ENCODE assay signal across 6 cellular contexts in the genomic region with DNA sequence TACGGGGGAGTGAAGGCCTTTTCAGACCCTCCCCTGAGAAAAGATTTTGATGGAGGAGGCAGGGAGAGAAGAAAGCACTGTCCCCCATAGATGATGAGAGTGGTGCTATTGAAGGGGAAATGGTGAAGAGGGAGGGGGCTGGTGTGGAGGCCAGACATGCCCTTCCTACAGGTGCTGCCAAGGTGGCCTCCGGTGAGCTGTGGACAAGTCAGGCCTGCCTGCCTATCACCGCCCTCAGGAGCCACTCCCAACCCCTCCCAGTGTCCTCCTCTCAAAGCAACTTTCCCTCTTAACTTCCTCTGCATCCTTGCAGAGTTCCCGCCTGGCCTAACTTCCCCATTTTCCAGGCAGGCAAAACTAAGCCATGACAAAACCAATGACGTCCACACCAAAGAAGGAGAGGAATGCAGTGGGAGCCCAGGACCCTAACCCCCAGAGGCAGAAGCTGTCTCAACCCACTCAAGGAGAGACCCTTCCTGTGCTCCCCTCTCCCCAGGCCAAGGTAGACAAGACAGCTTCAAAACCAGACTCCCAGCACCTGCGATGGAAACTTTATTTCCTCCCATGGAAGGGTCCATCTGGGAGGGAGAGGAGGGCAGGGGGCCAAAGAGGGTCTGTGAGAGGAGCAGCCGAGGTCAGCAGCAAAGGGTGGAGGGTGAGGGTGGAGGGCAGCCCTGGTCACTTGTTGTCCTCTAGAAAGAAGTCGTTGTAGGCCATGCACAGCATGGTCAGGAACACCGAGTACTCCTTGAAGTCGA. TPM values are rescaled to one million over a fixed set of nuclear protein-coding genes. Genes with fewer than 3 reads are reported as not detected.
A peak's percentile ranks its signal among the peaks of the same experiment; 100 is the strongest.
DNase-seq lines count a peak whose midpoint lies in the region; ATAC-seq and TF ChIP-seq lines count a peak whose summit lies in the region.

No MANE protein-coding gene starts in this region.

- H3K4me3 ChIP-seq in BE2C (ENCODE audit: low read depth, low read length) (peak overlapping the region; percentile 74), left lung (peak overlapping the region; percentile 84 to 92)

- H3K27me3 Mint-ChIP-seq in WTC11 (ENCODE audit: low read depth): peaks cover 41% of the 10 kb centered on the region

- in situ Hi-C loops in G401 (cut with HindIII; ENCODE audit: low sequenced_read_pairs): no loop called here

- H3K27ac Mint-ChIP-seq in WTC11: no peak overlapping the region

- H3K4me1 ChIP-seq in BE2C: peaks cover 39% of the 10 kb centered on the region
- peaks cover 13 to 83% of the 10 kb centered on the region in 2 donors for H3K4me1 ChIP-seq in left lung

- H3K36me3 ChIP-seq in BE2C (no peaks in the 10 kb centered on the region), left lung (peaks cover 0 to 15% of the 10 kb centered on the region in 2 donors)

- H3K4me1 Mint-ChIP-seq in WTC11: peaks cover 50% of the 10 kb centered on the region

- H3K9me3 ChIP-seq in BE2C (no peaks in the 10 kb centered on the region), left lung (no peaks in the 10 kb centered on the region)

- no peaks in the 10 kb centered on the region for H3K9me3 Mint-ChIP-seq in WTC11

- H3K4me3 Mint-ChIP-seq in WTC11: peak overlapping the region; percentile 82

- CTCF ChIA-PET in WTC11 (lab: Charles Lee): interaction anchor here (0.8 to 10.8 kb wide), 9 partner anchors 8 to 91 kb away, joined by 3 to 188 read pairs (median 5); a partner anchor contains a TSS

- TF ChIP-seq CTCF in BE2C (IDR thresholded peaks at IDR 0.05; ENCODE audit: low read depth, low read length) (no peak), WTC11 (IDR thresholded peaks at IDR 0.05) (no peak), left lung (IDR thresholded peaks at IDR 0.05) (no peak)

- H3K27ac ChIP-seq in left lung: peak overlapping the region; percentile 98 to 99

- DNase-seq in BE2C: no peak
- DNase-seq in WTC11 (ENCODE audit: low spot score): no peak
- peak; percentile 81 to 86 for DNase-seq in left lung
- DNase-seq in stimulated activated CD4-positive, alpha-beta T cell treated with anti-CD3 and anti-CD28 coated beads, Interleukin-2, amount 100 ng/mL, for 24 hours: no peak
- no peak for DNase-seq in G401 (ENCODE audit: low spot score)
- no peak for DNase-seq in DMS 273 treated with DMSO at 0.1 percent for 48 hours (lab: John Stamatoyannopoulos, UW)

- no peaks in the 10 kb centered on the region for H3K36me3 Mint-ChIP-seq in WTC11

- no peaks in the 10 kb centered on the region for H3K27me3 ChIP-seq in BE2C
- no peaks in the 10 kb centered on the region for H3K27me3 ChIP-seq in left lung

- intact Hi-C loops in left lung (cut with DNase I): no loop called here

- no peak for ATAC-seq in WTC11
- ATAC-seq in left lung: peak; percentile 53

- POLR2A ChIA-PET in WTC11 (lab: Charles Lee): interaction anchor here (0.9 kb wide), 1 partner anchor 16 kb away, joined by 3 read pairs; no protein-coding TSS in a partner anchor

TF ChIP-seq in WTC11, 78 proteins besides CTCF, POLR2A, EP300 and RAD21:
- TF ChIP-seq OVOL2 (CRISPR knock-in tag; IDR thresholded peaks at IDR 0.05; ENCODE audit: borderline replicate concordance) (no peak), ZNF263 (CRISPR knock-in tag; IDR thresholded peaks at IDR 0.05; ENCODE audit: low read depth) (no peak), NFE2L1 (CRISPR knock-in tag; IDR thresholded peaks at IDR 0.05) (no peak), ELF4 (CRISPR knock-in tag; IDR thresholded peaks at IDR 0.05; ENCODE audit: low read depth) (no peak), NR1H2 (CRISPR knock-in tag; IDR thresholded peaks at IDR 0.05) (no peak), FOXJ3 (CRISPR knock-in tag; IDR thresholded peaks at IDR 0.05; ENCODE audit: borderline replicate concordance) (no peak), ZNF423 (CRISPR knock-in tag; IDR thresholded peaks at IDR 0.05) (no peak), ETV6 (CRISPR knock-in tag; IDR thresholded peaks at IDR 0.05) (no peak), TP53 (CRISPR knock-in tag; IDR thresholded peaks at IDR 0.05) (no peak), MXD4 (CRISPR knock-in tag; IDR thresholded peaks at IDR 0.05; ENCODE audit: borderline replicate concordance) (no peak)
- TF ChIP-seq, protein P1, sequence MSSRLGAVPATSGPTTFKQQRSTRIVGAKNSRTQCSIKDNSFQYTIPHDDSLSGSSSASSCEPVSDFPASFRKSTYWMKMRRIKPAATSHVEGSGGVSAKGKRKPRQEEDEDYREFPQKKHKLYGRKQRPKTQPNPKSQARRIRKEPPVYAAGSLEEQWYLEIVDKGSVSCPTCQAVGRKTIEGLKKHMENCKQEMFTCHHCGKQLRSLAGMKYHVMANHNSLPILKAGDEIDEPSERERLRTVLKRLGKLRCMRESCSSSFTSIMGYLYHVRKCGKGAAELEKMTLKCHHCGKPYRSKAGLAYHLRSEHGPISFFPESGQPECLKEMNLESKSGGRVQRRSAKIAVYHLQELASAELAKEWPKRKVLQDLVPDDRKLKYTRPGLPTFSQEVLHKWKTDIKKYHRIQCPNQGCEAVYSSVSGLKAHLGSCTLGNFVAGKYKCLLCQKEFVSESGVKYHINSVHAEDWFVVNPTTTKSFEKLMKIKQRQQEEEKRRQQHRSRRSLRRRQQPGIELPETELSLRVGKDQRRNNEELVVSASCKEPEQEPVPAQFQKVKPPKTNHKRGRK (CRISPR knock-in tag; IDR thresholded peaks at IDR 0.05; ENCODE audit: borderline replicate concordance): no peak
- TF ChIP-seq, protein P2, sequence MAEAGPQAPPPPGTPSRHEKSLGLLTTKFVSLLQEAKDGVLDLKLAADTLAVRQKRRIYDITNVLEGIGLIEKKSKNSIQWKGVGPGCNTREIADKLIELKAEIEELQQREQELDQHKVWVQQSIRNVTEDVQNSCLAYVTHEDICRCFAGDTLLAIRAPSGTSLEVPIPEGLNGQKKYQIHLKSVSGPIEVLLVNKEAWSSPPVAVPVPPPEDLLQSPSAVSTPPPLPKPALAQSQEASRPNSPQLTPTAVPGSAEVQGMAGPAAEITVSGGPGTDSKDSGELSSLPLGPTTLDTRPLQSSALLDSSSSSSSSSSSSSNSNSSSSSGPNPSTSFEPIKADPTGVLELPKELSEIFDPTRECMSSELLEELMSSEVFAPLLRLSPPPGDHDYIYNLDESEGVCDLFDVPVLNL (CRISPR knock-in tag; IDR thresholded peaks at IDR 0.05; ENCODE audit: borderline replicate concordance, low read depth): no peak
TF ChIP-seq in WTC11: peak in this region for 0.

RNA-seq across cellular contexts. Expression of a gene that starts 1.0 kb away (rescaled TPM):
- 998 TPM for polyA plus RNA-seq in BE2C (2012; ENCODE audit: insufficient read depth, insufficient read length, low read depth)
- total RNA-seq in WTC11 (2021) (19.2 to 32.0 TPM (median 30.8 TPM) in 3 replicates), left lung (1,000 to 10,000 TPM; 1,672 to 1,797 TPM)
- total RNA-seq in G401 (2014; rRNA removed; shearing (Covaris generic)): 308 and 563 TPM in 2 replicates

RNA-seq across cellular contexts. Expression of a gene that starts 3.9 kb away (rescaled TPM):
- polyA plus RNA-seq in BE2C (2012; ENCODE audit: insufficient read depth, insufficient read length, low read depth): not detected
- total RNA-seq in WTC11 (2021) (not detected in 3 replicates), left lung (under 1 TPM in 1 of 2 donors, not detected in 1; 0.42 TPM)
- 1.5 and 15.4 TPM in 2 replicates for total RNA-seq in G401 (2014; rRNA removed; shearing (Covaris generic))

RNA-seq across cellular contexts. Expression of a gene that starts 8.8 kb away (rescaled TPM):
- 109 TPM for polyA plus RNA-seq in BE2C (2012; ENCODE audit: insufficient read depth, insufficient read length, low read depth)
- 22.7 to 32.0 TPM (median 31.7 TPM) in 3 replicates for total RNA-seq in WTC11 (2021)
- 1,000 to 10,000 TPM in 1 of 2 donors, 100 to 1,000 TPM in 1; 257 to 1,192 TPM for total RNA-seq in left lung
- 452 and 453 TPM in 2 replicates for total RNA-seq in G401 (2014; rRNA removed; shearing (Covaris generic))

RNA-seq across cellular contexts. Expression of a gene that starts 12.3 kb away (rescaled TPM):
- polyA plus RNA-seq in BE2C (2012; ENCODE audit: insufficient read depth, insufficient read length, low read depth): 0.69 TPM
- total RNA-seq in WTC11 (2021) (0.33 TPM in 1 of 3 replicates, not detected in the others), left lung (1 to 10 TPM; 1.7 to 7.7 TPM)
- 0.37 and 4.3 TPM in 2 replicates for total RNA-seq in G401 (2014; rRNA removed; shearing (Covaris generic))

RNA-seq across cellular contexts. Expression of a gene that starts 28.8 kb away (rescaled TPM):
- polyA plus RNA-seq in BE2C (2012; ENCODE audit: insufficient read depth, insufficient read length, low read depth): 5.6 TPM
- 0.74 to 1.6 TPM (median 0.80 TPM) in 3 replicates for total RNA-seq in WTC11 (2021)
- 10 to 100 TPM in 1 of 2 donors, 1 to 10 TPM in 1; 7.1 to 25.9 TPM for total RNA-seq in left lung
- total RNA-seq in G401 (2014; rRNA removed; shearing (Covaris generic)): 10.6 and 10.8 TPM in 2 replicates

Comparison
In these comparisons a context has a peak if more than half of its experiments do, and no peak if none do; other contexts are left out.
1. DNase-seq: peak in left lung (2 of 2); none in BE2C (single experiment), WTC11 (single experiment), stimulated activated CD4-positive, alpha-beta T cell treated with anti-CD3 and anti-CD28 coated beads, Interleukin-2, amount 100 ng/mL, for 24 hours (0 of 2), G401 (single experiment) and DMS 273 treated with DMSO at 0.1 percent for 48 hours (single experiment).